ENCODE assay signal across 8 cellular contexts in genomic region chr3:49132437-49133225, GRCh38. TPM values are rescaled to one million over a fixed set of nuclear protein-coding genes. Genes with fewer than 3 reads are reported as not detected.
A peak's percentile ranks its signal among the peaks of the same experiment; 100 is the strongest.
DNase-seq lines count a peak whose midpoint lies in the region; ATAC-seq and TF ChIP-seq lines count a peak whose summit lies in the region.

Gene LAMB2 (minus strand): TSS chr3:49133050. CDS start chr3:49132867, 183 bp downstream.

- peak within 1 kb of the TSS; percentile 94 for H3K56ac ChIP-seq in IMR-90 (ENCODE audit: extremely low read depth, insufficient read depth, low read length)

- H3K18ac ChIP-seq in IMR-90 (ENCODE audit: low read depth, low read length), result peak within 1 kb of the TSS; percentile 97

- POLR2A ChIA-PET in IMR-90 (lab: Charles Lee; ENCODE audit: unreplicated experiment), result interaction anchor here (0.5 to 1.2 kb wide), 5 partner anchors 12 to 229 kb away, joined by 3 to 7 read pairs (median 3); partner anchors contain the start of gene USP19
- POLR2A ChIA-PET in activated CD4-positive, alpha-beta memory T cell treated with anti-CD3 and anti-CD28 coated beads, Interleukin-2, amount 10 ng/mL, durations not matched to agents 7 days and 5 days (lab: Charles Lee), result interaction anchor here (2.0 to 2.5 kb wide), 2 partner anchors 12 to 39 kb away, joined by 6 to 10 read pairs; partner anchors contain the start of genes QRICH1 and USP19

- peak; percentile 45; the same call in 1 of the 2 replicates for TF ChIP-seq POLR2A in IMR-90 (IDR thresholded peaks at IDR 0.05; ENCODE audit: low read depth, low read length)
- TF ChIP-seq POLR2A in ovary (IDR thresholded peaks at IDR 0.05), result peak; percentile 49

- intact Hi-C loops in IMR-90 (cut with micrococcal nuclease), result loop anchor here (2.0 kb wide), 1 partner anchor 144 kb away; the partner anchor contains the start of gene C3orf62
- intact Hi-C loops in ascending aorta (cut with DNase I), result loop anchor here (1.0 to 5.0 kb wide), 5 partner anchors 12 to 215 kb away; partner anchors contain the start of genes ARIH2, CCDC71, KLHDC8B and QRICH1
- intact Hi-C loops in ovary (cut with DNase I), result no loop called here

- peak within 1 kb of the TSS; percentile 98 for H3K4ac ChIP-seq in IMR-90 (ENCODE audit: low read depth, low read length)

- H2BK5ac ChIP-seq in IMR-90 (ENCODE audit: low read depth, low read length, poor library complexity, severe bottlenecking), result peak within 1 kb of the TSS; percentile 97

- peak within 1 kb of the TSS; percentile 97 for H3K9ac ChIP-seq in IMR-90 (ENCODE audit: low read depth, low read length)

- peaks cover 18 to 62% of the 10 kb centered on the region in 2 experiments for H3K79me1 ChIP-seq in IMR-90 (ENCODE audit: low read depth in 1 of 2, low read length in 2 of 2)

- TF ChIP-seq RAD21 in IMR-90 (IDR thresholded peaks at IDR 0.05; ENCODE audit: low read length), result no peak

- peaks cover 9% of the 10 kb centered on the region for H3K4me1 ChIP-seq in IMR-90 (ENCODE audit: control insufficient read depth, insufficient read depth, low read length)
- peaks cover 9 to 27% of the 10 kb centered on the region in 2 donors for H3K4me1 ChIP-seq in ascending aorta
- peaks cover 0 to 31% of the 10 kb centered on the region in 2 donors for H3K4me1 ChIP-seq in right atrium auricular region
- peaks cover 4% of the 10 kb centered on the region for H3K4me1 ChIP-seq in ovary (ENCODE audit: insufficient read depth)

- DNase-seq in AG10803 (ENCODE audit: low read depth), result peak; percentile 85
- DNase-seq in IMR-90, result peak; percentile 74
- DNase-seq in ascending aorta (ENCODE audit: low spot score in 2 of 2), result peak in 1 of 2 donors; percentile 85
- DNase-seq in right atrium auricular region (ENCODE audit: low spot score), result peak; percentile 81
- DNase-seq in ovary, result peak; percentile 77 to 85 (median 83)
- no peak for DNase-seq in activated CD4-positive, alpha-beta memory T cell treated with anti-CD3 and anti-CD28 coated beads, Interleukin-2, amount 10 ng/mL, durations not matched to agents 7 days and 5 days

- H4K8ac ChIP-seq in IMR-90 (ENCODE audit: low read depth in 2 of 2, low read length in 2 of 2), result peak within 1 kb of the TSS; percentile 83 to 97

- peak within 1 kb of the TSS; percentile 97 for H3K4me3 ChIP-seq in AG10803 (ENCODE audit: low read length)
- peak within 1 kb of the TSS; percentile 68 for H3K4me3 ChIP-seq in IMR-90 (ENCODE audit: insufficient read depth, low read depth, low read length)
- H3K4me3 ChIP-seq in ascending aorta, result peak within 1 kb of the TSS; percentile 73 to 75
- peak within 1 kb of the TSS; percentile 67 to 78 for H3K4me3 ChIP-seq in right atrium auricular region
- H3K4me3 ChIP-seq in ovary, result peak within 1 kb of the TSS; percentile 79

- H2BK20ac ChIP-seq in IMR-90 (ENCODE audit: low read depth, low read length), result peak within 1 kb of the TSS; percentile 65

- H2AK9ac ChIP-seq in IMR-90 (replicated peaks; ENCODE audit: low read depth, low read length, poor library complexity), result peak within 1 kb of the TSS; percentile 99

- H2AFZ ChIP-seq in IMR-90 (replicated peaks; ENCODE audit: low read length, poor library complexity), result peak within 1 kb of the TSS; percentile 97

- peak within 1 kb of the TSS; percentile 70 for H2BK120ac ChIP-seq in IMR-90 (ENCODE audit: low read depth, low read length)

- H3K9me3 Mint-ChIP-seq in activated CD4-positive, alpha-beta memory T cell treated with anti-CD3 and anti-CD28 coated beads, Interleukin-2, amount 10 ng/mL, durations not matched to agents 7 days and 5 days, result no peaks in the 10 kb centered on the region

- H4K20me1 ChIP-seq in IMR-90 (ENCODE audit: insufficient read depth, low read length), result peaks cover 12% of the 10 kb centered on the region

- H3K9me1 ChIP-seq in IMR-90 (ENCODE audit: insufficient read depth, low read length), result peaks cover 37% of the 10 kb centered on the region

- 0 out of 2 replicates have a peak, but pooled peaks have one; percentile 25 for TF ChIP-seq CTCF in AG10803 (conservative IDR thresholded peaks at IDR 0.05; ENCODE audit: low read length)
- no peak for TF ChIP-seq CTCF in IMR-90 (conservative IDR thresholded peaks at IDR 0.05; ENCODE audit: low read depth, low read length)
- peak in 2 of 3 experiments; percentile 8 to 24 for TF ChIP-seq CTCF in ascending aorta (IDR thresholded peaks at IDR 0.05)
- peak; percentile 14 to 34 for TF ChIP-seq CTCF in right atrium auricular region (IDR thresholded peaks at IDR 0.05)
- no peak for TF ChIP-seq CTCF in ovary (IDR thresholded peaks at IDR 0.05)

- H2BK15ac ChIP-seq in IMR-90 (ENCODE audit: low read depth, low read length), result peak within 1 kb of the TSS; percentile 67; the same call in 2 of the 3 replicates

- H3K23ac ChIP-seq in IMR-90 (ENCODE audit: low read depth, low read length), result peak within 1 kb of the TSS; percentile 88

- H3K27me3 ChIP-seq in IMR-90 (ENCODE audit: control insufficient read depth, insufficient read depth, low read length), result no peaks in the 10 kb centered on the region
- no peaks in the 10 kb centered on the region for H3K27me3 ChIP-seq in ascending aorta
- H3K27me3 ChIP-seq in right atrium auricular region, result no peaks in the 10 kb centered on the region
- no peaks in the 10 kb centered on the region for H3K27me3 ChIP-seq in ovary

- TSS peak; percentile 97 for BruUV-seq in IMR-90 (replicated peaks; lab: Mats Ljungman, UMichigan)

- TF ChIP-seq EP300 in ovary (IDR thresholded peaks at IDR 0.05), result no peak

- dilution Hi-C loops in IMR-90 (cut with HindIII; ENCODE audit: low sequenced_read_pairs, unreplicated experiment), result no loop called here

- H3K27me3 Mint-ChIP-seq in activated CD4-positive, alpha-beta memory T cell treated with anti-CD3 and anti-CD28 coated beads, Interleukin-2, amount 10 ng/mL, durations not matched to agents 7 days and 5 days, result peaks cover 8% of the 10 kb centered on the region

- H4K91ac ChIP-seq in IMR-90 (ENCODE audit: insufficient read depth, low read depth, low read length), result peak within 1 kb of the TSS; percentile 99

- ATAC-seq in IMR-90 (ENCODE audit: low read depth) (peak; percentile 83), GM18873 (IDR thresholded peaks at IDR 0.05; ENCODE audit: low FRiP score, unreplicated experiment) (no peak), GM18870 (IDR thresholded peaks at IDR 0.05; ENCODE audit: unreplicated experiment) (no peak)

- no peaks in the 10 kb centered on the region for H3K4me1 Mint-ChIP-seq in activated CD4-positive, alpha-beta memory T cell treated with anti-CD3 and anti-CD28 coated beads, Interleukin-2, amount 10 ng/mL, durations not matched to agents 7 days and 5 days

- H3K27ac ChIP-seq in IMR-90 (ENCODE audit: insufficient read depth, low read length) (peak within 1 kb of the TSS; percentile 99), ascending aorta (peak within 1 kb of the TSS; percentile 88 to 94), right atrium auricular region (peak within 1 kb of the TSS; percentile 90 to 92), ovary (peak within 1 kb of the TSS; percentile 26 to 81)

- H4K5ac ChIP-seq in IMR-90 (ENCODE audit: low read depth, low read length), result peak within 1 kb of the TSS; percentile 98

- peak within 1 kb of the TSS; percentile 97 for H2AK5ac ChIP-seq in IMR-90 (ENCODE audit: low read depth, low read length)

- no peaks in the 10 kb centered on the region for H3K36me3 Mint-ChIP-seq in activated CD4-positive, alpha-beta memory T cell treated with anti-CD3 and anti-CD28 coated beads, Interleukin-2, amount 10 ng/mL, durations not matched to agents 7 days and 5 days (ENCODE audit: low read depth)

- H3K14ac ChIP-seq in IMR-90 (replicated peaks; ENCODE audit: low read depth, low read length), result peak within 1 kb of the TSS; percentile 98

- peak within 1 kb of the TSS; percentile 88 for H3K4me2 ChIP-seq in IMR-90 (ENCODE audit: low read depth, low read length)

- in situ Hi-C loops in IMR-90 (cut with MboI; ENCODE audit: low sequenced_read_pairs), result no loop called here

- 1% methylated on average over 12 of the region's 28 CpGs; no CpG with 5 or more reads in 1 of the 2 experiments for WGBS in IMR-90 (ENCODE audit: extremely low coverage in 2 of 2, insufficient read length in 1 of 2), 2 experiments
- WGBS in ovary, 3 donors, result 0 to 3% (median 2%) methylated on average over 24 to 28 of the region's 28 CpGs

- H3K9me3 ChIP-seq in IMR-90 (ENCODE audit: control insufficient read depth, insufficient read depth, low read length) (no peaks in the 10 kb centered on the region), ascending aorta (no peaks in the 10 kb centered on the region), right atrium auricular region (no peaks in the 10 kb centered on the region), ovary (no peaks in the 10 kb centered on the region)

- H3K36me3 ChIP-seq in IMR-90 (ENCODE audit: control insufficient read depth, insufficient read depth, low read length), result peaks cover 37% of the 10 kb centered on the region
- peaks cover 24 to 29% of the 10 kb centered on the region in 2 donors for H3K36me3 ChIP-seq in ascending aorta
- H3K36me3 ChIP-seq in right atrium auricular region, result peaks cover 41% of the 10 kb centered on the region
- H3K36me3 ChIP-seq in ovary, result no peaks in the 10 kb centered on the region

- no peak within 1 kb of the TSS for H3K27ac Mint-ChIP-seq in activated CD4-positive, alpha-beta memory T cell treated with anti-CD3 and anti-CD28 coated beads, Interleukin-2, amount 10 ng/mL, durations not matched to agents 7 days and 5 days

- H3K4me3 Mint-ChIP-seq in activated CD4-positive, alpha-beta memory T cell treated with anti-CD3 and anti-CD28 coated beads, Interleukin-2, amount 10 ng/mL, durations not matched to agents 7 days and 5 days, result no peak within 1 kb of the TSS

- CTCF ChIA-PET in IMR-90 (lab: Yijun Ruan, JAX), result no interaction called here
- CTCF ChIA-PET in activated CD4-positive, alpha-beta memory T cell treated with anti-CD3 and anti-CD28 coated beads, Interleukin-2, amount 10 ng/mL, durations not matched to agents 7 days and 5 days (lab: Charles Lee), result no interaction called here

TF ChIP-seq in IMR-90, 13 proteins besides CTCF, POLR2A, EP300 and RAD21:
- TF ChIP-seq MAZ (IDR thresholded peaks at IDR 0.05; ENCODE audit: borderline replicate concordance, low read depth, low read length), result peak; percentile 90; the same call in 1 of the 2 replicates
- no peak for TF ChIP-seq CEBPB (IDR thresholded peaks at IDR 0.05; ENCODE audit: low read depth, low read length)

RNA-seq across cellular contexts. Expression of gene LAMB2, which starts in this region (rescaled TPM):
- total RNA-seq in IMR-90 (2012; rRNA removed), result 179 and 213 TPM in 2 replicates
- 526 and 570 TPM in 2 replicates for polyA plus RNA-seq in IMR-90 (2012; rRNA removed)
- polyA plus RNA-seq in IMR-90 (2012; cell fraction: cytosol; rRNA removed), result 340 and 377 TPM in 2 replicates
- 2,321 and 3,633 TPM in 2 replicates for polyA plus RNA-seq in IMR-90 (2012; cell fraction: nucleus; rRNA removed; ENCODE audit: low replicate concordance)
- total RNA-seq in ascending aorta, result 1,772 TPM
- total RNA-seq in right atrium auricular region, result 1,000 to 10,000 TPM; 1,056 to 1,180 TPM
- total RNA-seq in ovary, result 100 to 1,000 TPM; 457 to 681 (median 491) TPM
- polyA plus RNA-seq in ovary, result 100 to 1,000 TPM; 408 to 528 TPM
- not detected for total RNA-seq in activated CD4-positive, alpha-beta memory T cell treated with anti-CD3 and anti-CD28 coated beads, Interleukin-2, amount 10 ng/mL, durations not matched to agents 7 days and 5 days

Comparison
In these comparisons a context has a peak if more than half of its experiments do, and no peak if none do; other contexts are left out.
1. RNA of gene LAMB2 (total RNA-seq): 1,772 TPM in ascending aorta (single experiment), 1,056 to 1,180 TPM in right atrium auricular region, 457 to 681 TPM in ovary and 179 to 213 TPM in IMR-90; not detected in activated CD4-positive, alpha-beta memory T cell treated with anti-CD3 and anti-CD28 coated beads, Interleukin-2, amount 10 ng/mL, durations not matched to agents 7 days and 5 days; every median in the first group is over 100 times any median in the second.
2. CTCF ChIP-seq: peak in AG10803 (single experiment), ascending aorta (2 of 3) and right atrium auricular region (2 of 2); none in IMR-90 (single experiment) and ovary (0 of 3).
3. intact Hi-C loops: an anchor here in IMR-90 (2.0 kb wide) and ascending aorta (1.0 to 5.0 kb wide); none called in ovary.
4. Peak in every context shown above with its lines, with median percentiles within 50 percentile points of each other: H3K4me3 ChIP-seq and H3K27ac ChIP-seq.